ENCODE assay signal across 25 cellular contexts in genomic region chr10:126599949-126600627, GRCh38.
"Had no signal": no experiment of that assay in that cellular context is flagged by ENCODE, and none has a peak within 500 bp of the region (broad histone marks: within the 10 kb centered on the region; RNA-seq: fewer than 3 reads in every experiment).

No MANE protein-coding gene starts in this region.

- H3K9me3 ChIP-seq: esophagus squamous epithelium, heart right ventricle, testis, uterus had no signal

- H3K9me3 Mint-ChIP-seq: activated T-helper 2 cell treated with anti-CD3 and anti-CD28 coated beads, Interferon-gamma antibody, Interleukin-2, Interleukin-4, amounts not matched to agents 10 μg/mL and 5 μg/mL and 100 μg/mL, durations not matched to agents 14 hours and 24 hours and 36 hours; dendritic cell treated with granulocyte-macrophage colony-stimulating factor and Interleukin-4, amounts not matched to agents 40 ng/mL and 50 ng/mL, for 4 days; mesothelial cell of epicardium had no signal

- H3K27ac Mint-ChIP-seq: activated CD8-positive, alpha-beta T cell treated with anti-CD3 and anti-CD28 coated beads for 36 hours; activated naive CD4-positive, alpha-beta T cell treated with anti-CD3 and anti-CD28 coated beads, Interleukin-2, amount 50 U/mL, for 72 hours; activated T-helper 2 cell treated with anti-CD3 and anti-CD28 coated beads, Interferon-gamma antibody, Interleukin-2, Interleukin-4, amounts not matched to agents 10 μg/mL and 5 μg/mL and 100 μg/mL, durations not matched to agents 14 hours and 24 hours and 36 hours; dendritic cell treated with granulocyte-macrophage colony-stimulating factor and Interleukin-4, amounts not matched to agents 40 ng/mL and 50 ng/mL, for 4 days; mesothelial cell of epicardium; naive thymus-derived CD4-positive, alpha-beta T cell; stimulated activated naive B cell treated with anti-CD40 and anti-IgM and Interleukin-4, amounts not matched to agents 10 μg/mL and 1 μg/mL and 100 μg/mL, for 72 hours had no signal

- H3K27ac ChIP-seq: esophagus squamous epithelium, heart right ventricle, testis, uterus had no signal

- H3K4me1 Mint-ChIP-seq: central memory CD8-positive, alpha-beta T cell; mesothelial cell of epicardium; stimulated activated naive B cell treated with anti-CD40 and anti-IgM and Interleukin-4, amounts not matched to agents 10 μg/mL and 1 μg/mL and 100 μg/mL, for 72 hours had no signal

- H3K4me3 Mint-ChIP-seq: activated CD8-positive, alpha-beta T cell treated with anti-CD3 and anti-CD28 coated beads for 36 hours; central memory CD8-positive, alpha-beta T cell; dendritic cell treated with granulocyte-macrophage colony-stimulating factor and Interleukin-4, amounts not matched to agents 40 ng/mL and 50 ng/mL, for 4 days; mesothelial cell of epicardium; naive thymus-derived CD4-positive, alpha-beta T cell; stimulated activated naive B cell treated with anti-CD40 and anti-IgM and Interleukin-4, amounts not matched to agents 10 μg/mL and 1 μg/mL and 100 μg/mL, for 72 hours had no signal

- DNase-seq: activated CD4-positive, alpha-beta T cell treated with anti-CD3 and anti-CD28 coated beads for 1 hour; activated CD4-positive, alpha-beta T cell treated with anti-CD3 and anti-CD28 coated beads, Interleukin-2, amount 50 U/mL, for 1 hour; activated CD8-positive, alpha-beta T cell treated with anti-CD3 and anti-CD28 coated beads for 36 hours; activated T-cell treated with anti-CD3 and anti-CD28 coated beads, Interleukin-2, amount 50 U/mL, for 48 hours; anterior cingulate cortex; effector CD4-positive, alpha-beta T cell; esophagus squamous epithelium; foreskin melanocyte; heart right ventricle; left cardiac atrium; left ventricle myocardium superior; naive thymus-derived CD4-positive, alpha-beta T cell; small intestine; stimulated activated CD4-positive, alpha-beta T cell treated with anti-CD3 and anti-CD28 coated beads, Interleukin-1b, Interleukin-23, amount 100 ng/mL, for 48 hours; stimulated activated naive B cell treated with anti-CD40 and anti-IgM and Interleukin-4, amounts not matched to agents 10 μg/mL and 1 μg/mL and 100 μg/mL, for 72 hours; T-helper 2 cell; testis; trophoblast cell; uterus had no signal

- H3K4me3 ChIP-seq: esophagus squamous epithelium, heart right ventricle, testis, uterus had no signal

- H3K36me3 Mint-ChIP-seq: activated naive CD4-positive, alpha-beta T cell treated with anti-CD3 and anti-CD28 coated beads, Interleukin-2, amount 50 U/mL, for 72 hours; mesothelial cell of epicardium; naive thymus-derived CD4-positive, alpha-beta T cell; stimulated activated naive B cell treated with anti-CD40 and anti-IgM and Interleukin-4, amounts not matched to agents 10 μg/mL and 1 μg/mL and 100 μg/mL, for 72 hours had no signal

- H3K27me3 Mint-ChIP-seq: central memory CD8-positive, alpha-beta T cell; dendritic cell treated with granulocyte-macrophage colony-stimulating factor and Interleukin-4, amounts not matched to agents 40 ng/mL and 50 ng/mL, for 4 days; stimulated activated naive B cell treated with anti-CD40 and anti-IgM and Interleukin-4, amounts not matched to agents 10 μg/mL and 1 μg/mL and 100 μg/mL, for 72 hours had no signal

- H3K4me1 ChIP-seq: heart right ventricle, testis, uterus had no signal

- H3K36me3 ChIP-seq: esophagus squamous epithelium, heart right ventricle, uterus had no signal

- ATAC-seq: activated CD8-positive, alpha-beta T cell treated with anti-CD3 and anti-CD28 coated beads for 36 hours; activated naive CD4-positive, alpha-beta T cell treated with anti-CD3 and anti-CD28 coated beads, Interleukin-2, amount 50 U/mL, for 72 hours; heart right ventricle; left cardiac atrium; left ventricle myocardium superior; naive thymus-derived CD4-positive, alpha-beta T cell; sciatic nerve; stimulated activated naive B cell treated with anti-CD40 and anti-IgM and Interleukin-4, amounts not matched to agents 10 μg/mL and 1 μg/mL and 100 μg/mL, for 72 hours had no signal

- H3K27me3 ChIP-seq: testis, uterus had no signal
